1 cellular context compared by ENCODE assay signal in genomic region chr1:113874017-113874879, GRCh38.
TF ChIP-seq lines count a peak whose summit lies in the region.

No MANE protein-coding gene starts in this region.

TF ChIP-seq in K562, 482 proteins besides CTCF, POLR2A, EP300 and RAD21 (continued from another document):
- TF ChIP-seq TFE3 (CRISPR knock-in tag; IDR thresholded peaks at IDR 0.05) = no peak
- TF ChIP-seq HCFC1 (IDR thresholded peaks at IDR 0.05; ENCODE audit: low read depth, low read length) = no peak
- peak; percentile 43; the same call in 1 of the 2 replicates for TF ChIP-seq MAFF (IDR thresholded peaks at IDR 0.05; ENCODE audit: low read length)
- TF ChIP-seq BCLAF1 (IDR thresholded peaks at IDR 0.05; ENCODE audit: borderline replicate concordance in 1 of 2, control insufficient read depth in 1 of 2, low read depth in 2 of 2, low read length in 1 of 2) = no peak
- no peak for TF ChIP-seq UBTF (IDR thresholded peaks at IDR 0.05; ENCODE audit: borderline replicate concordance in 1 of 2, low read depth in 2 of 2, low read length in 2 of 2)
- no peak for TF ChIP-seq E2F3 (CRISPR knock-in tag; IDR thresholded peaks at IDR 0.05)
- TF ChIP-seq DACH1 (IDR thresholded peaks at IDR 0.05; ENCODE audit: partially characterized antibody) = no peak
- TF ChIP-seq YY1 (IDR thresholded peaks at IDR 0.05; ENCODE audit: borderline replicate concordance in 1 of 3, control insufficient read depth in 1 of 3, extremely low read depth in 1 of 3, insufficient read depth in 3 of 3, insufficient read length in 1 of 3, insufficient replicate concordance in 2 of 3, low read depth in 1 of 3, low read length in 2 of 3) = no peak
- TF ChIP-seq PCBP1 (IDR thresholded peaks at IDR 0.05; ENCODE audit: low read depth, low read length, poor library complexity, severe bottlenecking) = no peak
- TF ChIP-seq SRSF1 (IDR thresholded peaks at IDR 0.05; ENCODE audit: low read depth, low read length) = no peak
- TF ChIP-seq CCNT2 (IDR thresholded peaks at IDR 0.05; ENCODE audit: borderline replicate concordance, extremely low read depth, insufficient read length, low read depth, low read length) = no peak
TF ChIP-seq in K562: peak in this region for 45.
